ENCODE assay signal across 1 cellular context in the genomic region with DNA sequence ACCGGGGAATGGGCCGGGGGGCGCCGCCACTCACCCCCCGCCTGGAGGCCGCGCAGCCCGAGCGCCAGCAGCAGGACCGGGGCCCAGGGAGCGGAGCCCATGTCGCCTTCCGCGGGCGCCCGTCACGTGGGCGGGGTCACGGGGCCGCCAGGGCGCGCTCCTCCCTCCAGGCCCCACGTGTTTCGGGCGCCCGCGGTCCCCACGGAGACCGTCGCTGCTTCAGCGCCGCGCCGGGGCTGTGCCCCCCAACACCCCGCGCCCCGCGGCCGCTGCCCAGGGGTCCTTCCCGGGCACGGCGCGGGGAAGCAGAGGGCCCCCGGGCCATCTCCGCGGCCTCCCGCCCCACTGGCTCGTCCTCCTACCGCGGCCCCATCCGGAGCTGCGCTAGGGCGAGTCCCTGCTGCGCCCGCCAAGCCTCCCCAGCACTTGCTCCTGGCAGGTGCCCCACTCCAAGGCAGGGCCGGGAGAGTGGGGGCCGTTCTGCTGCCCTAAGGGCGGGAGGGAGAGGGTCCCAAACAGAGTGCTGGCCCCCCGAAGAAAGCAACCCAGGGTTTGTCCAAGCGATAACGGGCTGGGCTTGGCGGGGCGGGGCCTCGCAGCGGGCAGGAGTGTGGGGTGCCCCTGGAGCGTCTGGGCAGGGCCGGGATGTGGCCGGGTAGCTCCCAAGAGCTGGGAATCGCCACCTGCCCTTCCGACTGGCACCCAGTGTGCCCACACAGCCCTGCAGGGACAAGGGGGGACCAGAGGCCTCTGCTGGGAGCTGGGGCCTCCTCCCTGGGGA.
TF ChIP-seq lines count a peak whose summit lies in the region.

A gene (minus strand): TSS at position 121 of the 781 bp plus-strand sequence. CDS start 20 bp downstream, at position 101.

TF ChIP-seq in HepG2, 621 proteins besides CTCF, POLR2A, EP300 and RAD21 (continued from another document):
- TF ChIP-seq, protein P1, sequence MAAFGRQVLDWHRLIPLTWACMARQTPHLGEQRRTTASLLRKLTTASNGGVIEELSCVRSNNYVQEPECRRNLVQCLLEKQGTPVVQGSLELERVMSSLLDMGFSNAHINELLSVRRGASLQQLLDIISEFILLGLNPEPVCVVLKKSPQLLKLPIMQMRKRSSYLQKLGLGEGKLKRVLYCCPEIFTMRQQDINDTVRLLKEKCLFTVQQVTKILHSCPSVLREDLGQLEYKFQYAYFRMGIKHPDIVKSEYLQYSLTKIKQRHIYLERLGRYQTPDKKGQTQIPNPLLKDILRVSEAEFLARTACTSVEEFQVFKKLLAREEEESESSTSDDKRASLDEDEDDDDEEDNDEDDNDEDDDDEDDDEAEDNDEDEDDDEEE (CRISPR knock-in tag; IDR thresholded peaks at IDR 0.05), result no peak
- TF ChIP-seq ZNF263 (CRISPR knock-in tag; IDR thresholded peaks at IDR 0.05) (peak; percentile 69; the same call in 1 of the 2 replicates), ZNF562 (CRISPR knock-in tag; IDR thresholded peaks at IDR 0.05; ENCODE audit: borderline replicate concordance) (no peak), ZNF850 (CRISPR knock-in tag; conservative IDR thresholded peaks at IDR 0.05) (no peak), XBP1 (CRISPR knock-in tag; IDR thresholded peaks at IDR 0.05) (no peak)
